In genomic region chr5:43514816-43515677, GRCh38 we compare ENCODE assay signal across 1 cellular context.
TF ChIP-seq lines count a peak whose summit lies in the region.

Gene C5orf34 (minus strand): TSS chr5:43515148. CDS start chr5:43509339, 5,809 bp downstream.

TF ChIP-seq in K562, 482 proteins besides CTCF, POLR2A, EP300 and RAD21 (continued from another document and continues in another):
- TF ChIP-seq POU5F1 (IDR thresholded peaks at IDR 0.05; ENCODE audit: borderline replicate concordance, low read depth, low read length, partially characterized antibody) (peak; percentile 14), SUPT5H (IDR thresholded peaks at IDR 0.05) (peak; percentile 96), GTF2E2 (tag; IDR thresholded peaks at IDR 0.05) (peak; percentile 83; the same call in 1 of the 2 replicates), MBD2 (IDR thresholded peaks at IDR 0.05; ENCODE audit: borderline replicate concordance, low read depth) (peak; percentile 71), AFF4 (CRISPR knock-in tag; IDR thresholded peaks at IDR 0.05) (0 out of 2 replicates have a peak, but pooled peaks have one; percentile 67), XRCC3 (IDR thresholded peaks at IDR 0.05) (no peak), IRF9 (tag; IDR thresholded peaks at IDR 0.05) (0 out of 2 replicates have a peak, but pooled peaks have one; percentile 5), CREB3 (tag; conservative IDR thresholded peaks at IDR 0.05; ENCODE audit: low read depth) (peak; percentile 56; the same call in 1 of the 2 replicates), ZNF282 (CRISPR knock-in tag; IDR thresholded peaks at IDR 0.05) (no peak), TBP (optimal IDR thresholded peaks at IDR 0.05; ENCODE audit: low read depth, low read length) (peak; percentile 95), ATF3 (IDR thresholded peaks at IDR 0.05) (peak; percentile 19; the same call in 1 of the 2 replicates), ATF3 (CRISPR knock-in tag; conservative IDR thresholded peaks at IDR 0.05) (peak; percentile 70), NONO (IDR thresholded peaks at IDR 0.05; ENCODE audit: low read depth in 2 of 2, low read length in 1 of 2) (peak; percentile 30 to 72; a peak in 1 of 4 replicates), HMGXB4 (CRISPR knock-in tag; IDR thresholded peaks at IDR 0.05) (peak; percentile 75), ZNF212 (CRISPR knock-in tag; IDR thresholded peaks at IDR 0.05) (no peak), ZMIZ1 (IDR thresholded peaks at IDR 0.05; ENCODE audit: low read depth in 2 of 2, low read length in 2 of 2) (peak in 1 of 2 experiments; percentile 72; a peak in 1 of 4 replicates), PML (IDR thresholded peaks at IDR 0.05; ENCODE audit: low read length) (peak; percentile 83), TEAD1 (CRISPR knock-in tag; IDR thresholded peaks at IDR 0.05) (0 out of 4 replicates have a peak, but pooled peaks have one; percentile 28 to 41), JUND (IDR thresholded peaks at IDR 0.05; ENCODE audit: borderline replicate concordance, low read depth, low read length) (peak; percentile 58; the same call in 1 of the 2 replicates), JUND (tag; IDR thresholded peaks at IDR 0.05; ENCODE audit: borderline replicate concordance, low read depth, low read length) (no peak; the same call in 1 of the 3 replicates), RBM17 (IDR thresholded peaks at IDR 0.05; ENCODE audit: borderline replicate concordance, low read depth, low read length) (no peak), RBBP5 (IDR thresholded peaks at IDR 0.05; ENCODE audit: borderline replicate concordance, insufficient read depth, low read length, poor library complexity, severe bottlenecking) (peak; percentile 86), ZFX (CRISPR knock-in tag; IDR thresholded peaks at IDR 0.05) (peak; percentile 74), ZBED1 (IDR thresholded peaks at IDR 0.05) (peak; percentile 64; the same call in 1 of the 2 replicates), ZNF518B (CRISPR knock-in tag; IDR thresholded peaks at IDR 0.05) (no peak), ELF2 (CRISPR knock-in tag; IDR thresholded peaks at IDR 0.05) (peak; percentile 34; the same call in 1 of the 2 replicates), CREB3L1 (IDR thresholded peaks at IDR 0.05; ENCODE audit: borderline replicate concordance, low read depth) (peak; percentile 85; the same call in 1 of the 2 replicates), CEBPZ (IDR thresholded peaks at IDR 0.05; ENCODE audit: borderline replicate concordance, low read depth, low read length) (peak; percentile 93), ETS1 (conservative IDR thresholded peaks at IDR 0.05; ENCODE audit: control insufficient read depth, low read depth, low read length) (peak; percentile 84; the same call in 1 of the 2 replicates)
